12 cellular contexts compared by ENCODE assay signal in the genomic region with DNA sequence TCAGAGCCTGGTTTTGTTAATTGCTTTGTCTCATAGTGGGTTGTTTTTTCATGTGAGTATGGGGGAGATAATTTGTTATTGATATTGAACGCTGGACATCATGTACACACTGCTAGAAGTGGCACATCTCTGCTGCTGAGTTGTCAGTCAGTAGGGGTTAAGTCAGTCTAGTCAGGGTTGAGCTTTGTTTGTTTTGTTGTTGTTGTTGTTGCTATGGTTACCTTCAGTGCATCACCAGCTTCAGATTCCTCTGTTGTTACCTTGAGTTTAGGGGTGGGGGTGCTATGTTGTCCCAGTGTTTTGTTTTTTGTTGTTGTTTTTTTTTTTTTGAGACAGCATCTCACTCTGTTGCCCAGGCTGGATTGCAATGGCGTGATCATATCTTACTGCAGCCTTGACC.
DNase-seq lines count a peak whose midpoint lies in the region; ATAC-seq lines count a peak whose summit lies in the region.
"Had no signal": no experiment of that assay in that cellular context is flagged by ENCODE, and none has a peak within 500 bp of the region (broad histone marks: within the 10 kb centered on the region; RNA-seq: fewer than 3 reads in every experiment).

No MANE protein-coding gene starts in this region.

- peaks cover 19% of the 10 kb centered on the region for H3K36me3 ChIP-seq in HUES6 (ENCODE audit: control insufficient read depth, insufficient read depth, low read length)

- no peaks in the 10 kb centered on the region for H3K27me3 ChIP-seq in HUES6 (ENCODE audit: control insufficient read depth, insufficient read depth, low read length)
- H3K27me3 ChIP-seq: gastrocnemius medialis had no signal

- H3K9ac ChIP-seq in HUES6 (ENCODE audit: low read length): no peak overlapping the region
- H3K9ac ChIP-seq: KMS-11 had no signal

- no peak overlapping the region for H3K4me3 ChIP-seq in HUES6 (ENCODE audit: low read depth, low read length)
- H3K4me3 ChIP-seq: gastrocnemius medialis, tibial nerve had no signal

- H3K27ac ChIP-seq in HUES6 (ENCODE audit: low read depth, low read length): peak overlapping the region; percentile 68; the same call in 1 of the 2 replicates
- H3K27ac ChIP-seq: gastrocnemius medialis, KMS-11, tibial nerve had no signal

- peaks cover 6% of the 10 kb centered on the region; the same call in 1 of the 2 replicates for H3K4me1 ChIP-seq in HUES6 (ENCODE audit: control insufficient read depth, insufficient read depth, low read length)
- H3K4me1 ChIP-seq: tibial nerve had no signal

- no peaks in the 10 kb centered on the region; the same call in 1 of the 2 replicates for H3K9me3 ChIP-seq in HUES6 (ENCODE audit: control insufficient read depth, insufficient read depth, low read depth, low read length)
- H3K9me3 ChIP-seq: gastrocnemius medialis, tibial nerve had no signal

- ATAC-seq in GM19463 (IDR thresholded peaks at IDR 0.05; ENCODE audit: unreplicated experiment): no peak
- no peak for ATAC-seq in GM21381 (IDR thresholded peaks at IDR 0.05; ENCODE audit: unreplicated experiment)
- ATAC-seq in HG03108 (IDR thresholded peaks at IDR 0.05; ENCODE audit: unreplicated experiment): no peak
- ATAC-seq: gastrocnemius medialis had no signal

- DNase-seq in ELF-1 (ENCODE audit: low read depth, low spot score) (peak; percentile 47), amniotic epithelial cell (ENCODE audit: low read depth) (peak; percentile 44), iris pigment epithelial cell (ENCODE audit: low read depth) (peak; percentile 12)
- no peak for DNase-seq in NK-92 treated with Interleukin-12 subunit alpha and Interleukin-12 subunit beta, amount 100 ng/mL, for 24 hours (lab: John Stamatoyannopoulos, UW)
- DNase-seq: DND-41, gastrocnemius medialis had no signal
